Comparison of ENCODE assay signal across 1 cellular context in genomic region chr20:62925420-62926228, GRCh38.
TF ChIP-seq lines count a peak whose summit lies in the region.

No MANE protein-coding gene starts in this region.

TF ChIP-seq in H1, 55 proteins besides CTCF, POLR2A, EP300 and RAD21:
- TF ChIP-seq BACH1 (IDR thresholded peaks at IDR 0.05; ENCODE audit: low read length), result no peak
- TF ChIP-seq KDM4A (IDR thresholded peaks at IDR 0.05; ENCODE audit: low read depth, low read length, severe bottlenecking), result peak; percentile 9
- 0 out of 2 replicates have a peak, but pooled peaks have one; percentile 15 for TF ChIP-seq TAF1 (IDR thresholded peaks at IDR 0.05; ENCODE audit: low read depth, low read length)
- 0 out of 2 replicates have a peak, but pooled peaks have one; percentile 60 for TF ChIP-seq PHF8 (conservative IDR thresholded peaks at IDR 0.05; ENCODE audit: low read depth, low read length)
